8 cellular contexts compared by ENCODE assay signal in genomic region chr17:75872434-75873351, GRCh38. TPM values are rescaled to one million over a fixed set of nuclear protein-coding genes. Genes with fewer than 3 reads are reported as not detected.
DNase-seq lines count a peak whose midpoint lies in the region; ATAC-seq and TF ChIP-seq lines count a peak whose summit lies in the region.

No MANE protein-coding gene starts in this region.

- intact Hi-C loops in CD8-positive, alpha-beta T cell (cut with DNase I, micrococcal nuclease) = no loop called here
- intact Hi-C loops in Right ventricle myocardium inferior (cut with DNase I) (loop anchor here (1.0 kb wide), 1 partner anchor 17 kb away; the partner anchor contains the start of gene WBP2), sigmoid colon (cut with DNase I) (no loop called here)

- no peaks in the 10 kb centered on the region for H3K9me3 Mint-ChIP-seq in CD8-positive, alpha-beta T cell
- H3K9me3 Mint-ChIP-seq in activated naive CD4-positive, alpha-beta T cell treated with anti-CD3 and anti-CD28 coated beads, Interleukin-2, amount 10 ng/mL, durations not matched to agents 7 days and 5 days = no peaks in the 10 kb centered on the region

- no peak for TF ChIP-seq CTCF in CD8-positive, alpha-beta T cell (IDR thresholded peaks at IDR 0.05)
- TF ChIP-seq CTCF in sigmoid colon (IDR thresholded peaks at IDR 0.05) = no peak

- WGBS in sigmoid colon, 2 donors = 33 to 48% methylated on average over 13 of the region's 13 CpGs

- no peaks in the 10 kb centered on the region for H3K36me3 ChIP-seq in CD8-positive, alpha-beta T cell (ENCODE audit: insufficient read depth, low read length)
- peaks cover 0 to 19% (median 12%) of the 10 kb centered on the region in 4 donors for H3K36me3 ChIP-seq in sigmoid colon

- peak overlapping the region; percentile 84 for H3K27ac Mint-ChIP-seq in CD8-positive, alpha-beta T cell
- H3K27ac Mint-ChIP-seq in activated naive CD4-positive, alpha-beta T cell treated with anti-CD3 and anti-CD28 coated beads, Interleukin-2, amount 10 ng/mL, durations not matched to agents 7 days and 5 days = peak overlapping the region; percentile 97

- CTCF ChIA-PET in CD8-positive, alpha-beta T cell (lab: Charles Lee) = interaction anchor here (1.1 to 2.6 kb wide), 3 partner anchors 12 to 27 kb away, joined by 3 to 13 read pairs (median 13); partner anchors contain the start of gene WBP2
- CTCF ChIA-PET in activated naive CD4-positive, alpha-beta T cell treated with anti-CD3 and anti-CD28 coated beads, Interleukin-2, amount 10 ng/mL, durations not matched to agents 7 days and 5 days (lab: Charles Lee) = interaction anchor here (0.6 to 4.8 kb wide), 6 partner anchors 11 to 262 kb away, joined by 3 to 31 read pairs (median 4); partner anchors contain the start of gene TRIM65

- DNase-seq in CD8-positive, alpha-beta T cell = peak; percentile 41 to 77 (median 57)
- peak; percentile 29 for DNase-seq in NCI-H146 (lab: John Stamatoyannopoulos, UW)
- DNase-seq in activated naive CD4-positive, alpha-beta T cell treated with anti-CD3 and anti-CD28 coated beads, Interleukin-2, amount 10 ng/mL, durations not matched to agents 7 days and 5 days = peak; percentile 89
- peak; percentile 88 for DNase-seq in Right ventricle myocardium inferior (ENCODE audit: missing footprints)
- peak; percentile 95 for DNase-seq in sigmoid colon
- DNase-seq in GDM1 (lab: John Stamatoyannopoulos, UW) = no peak

- H3K27me3 Mint-ChIP-seq in CD8-positive, alpha-beta T cell (ENCODE audit: low read depth) = no peaks in the 10 kb centered on the region
- peaks cover 4% of the 10 kb centered on the region for H3K27me3 Mint-ChIP-seq in activated naive CD4-positive, alpha-beta T cell treated with anti-CD3 and anti-CD28 coated beads, Interleukin-2, amount 10 ng/mL, durations not matched to agents 7 days and 5 days

- POLR2A ChIA-PET in CD8-positive, alpha-beta T cell (lab: Charles Lee) = interaction anchor here (0.9 to 3.2 kb wide), 4 partner anchors 10 to 96 kb away, joined by 3 to 21 read pairs (median 4); partner anchors contain the start of genes UNC13D and WBP2

- peaks cover 35% of the 10 kb centered on the region for H3K4me1 Mint-ChIP-seq in CD8-positive, alpha-beta T cell (ENCODE audit: low read depth)
- H3K4me1 Mint-ChIP-seq in activated naive CD4-positive, alpha-beta T cell treated with anti-CD3 and anti-CD28 coated beads, Interleukin-2, amount 10 ng/mL, durations not matched to agents 7 days and 5 days = peaks cover 50% of the 10 kb centered on the region

- peak overlapping the region; percentile 64 for H3K27ac ChIP-seq in CD8-positive, alpha-beta T cell (ENCODE audit: low read depth, low read length)
- H3K27ac ChIP-seq in sigmoid colon = peak overlapping the region; percentile 95 to 98 (median 97)

- peaks cover 37% of the 10 kb centered on the region for H3K4me1 ChIP-seq in CD8-positive, alpha-beta T cell (ENCODE audit: insufficient read depth, low read length)
- peaks cover 5 to 89% (median 82%) of the 10 kb centered on the region in 4 donors for H3K4me1 ChIP-seq in sigmoid colon

- peak overlapping the region; percentile 22 for H3K4me3 Mint-ChIP-seq in CD8-positive, alpha-beta T cell
- peak overlapping the region; percentile 28 for H3K4me3 Mint-ChIP-seq in activated naive CD4-positive, alpha-beta T cell treated with anti-CD3 and anti-CD28 coated beads, Interleukin-2, amount 10 ng/mL, durations not matched to agents 7 days and 5 days

- H3K36me3 Mint-ChIP-seq in CD8-positive, alpha-beta T cell = no peaks in the 10 kb centered on the region
- peaks cover 16% of the 10 kb centered on the region for H3K36me3 Mint-ChIP-seq in activated naive CD4-positive, alpha-beta T cell treated with anti-CD3 and anti-CD28 coated beads, Interleukin-2, amount 10 ng/mL, durations not matched to agents 7 days and 5 days

- peak in 2 of 4 donors; percentile 39 to 54 for TF ChIP-seq EP300 in sigmoid colon (IDR thresholded peaks at IDR 0.05)

- TF ChIP-seq POLR2A in sigmoid colon (IDR thresholded peaks at IDR 0.05) = peak in 1 of 2 donors; percentile 43

- no peaks in the 10 kb centered on the region for H3K27me3 ChIP-seq in CD8-positive, alpha-beta T cell (ENCODE audit: insufficient read depth, low read length)
- H3K27me3 ChIP-seq in sigmoid colon = no peaks in the 10 kb centered on the region

- no peak overlapping the region for H3K4me3 ChIP-seq in CD8-positive, alpha-beta T cell (ENCODE audit: low read depth, low read length)
- peak overlapping the region in 1 of 4 donors; percentile 0 for H3K4me3 ChIP-seq in sigmoid colon

- no peaks in the 10 kb centered on the region for H3K9me3 ChIP-seq in CD8-positive, alpha-beta T cell (ENCODE audit: low read length)
- no peaks in the 10 kb centered on the region for H3K9me3 ChIP-seq in sigmoid colon

- ATAC-seq in CD8-positive, alpha-beta T cell = peak; percentile 37
- ATAC-seq in Right ventricle myocardium inferior (peak; percentile 62), HG02870 (IDR thresholded peaks at IDR 0.05; ENCODE audit: unreplicated experiment) (no peak), GM21360 (IDR thresholded peaks at IDR 0.05; ENCODE audit: unreplicated experiment) (no peak)

RNA-seq across cellular contexts. Expression of gene TRIM47, which starts 5.7 kb away (rescaled TPM):
- 1 to 10 TPM; 1.6 to 1.7 TPM for total RNA-seq in CD8-positive, alpha-beta T cell
- total RNA-seq in Right ventricle myocardium inferior (39.4 TPM), sigmoid colon (10 to 100 TPM; 27.8 to 40.9 (median 37.2) TPM)
- polyA plus RNA-seq in sigmoid colon = 10 to 100 TPM; 28.7 to 41.0 (median 39.0) TPM

RNA-seq across cellular contexts. Expression of gene WBP2, which starts 17.6 kb away (rescaled TPM):
- total RNA-seq in CD8-positive, alpha-beta T cell = 10 to 100 TPM; 69.1 to 80.2 TPM
- total RNA-seq in Right ventricle myocardium inferior (151 TPM), sigmoid colon (10 to 100 TPM; 44.2 to 73.1 (median 56.9) TPM)
- polyA plus RNA-seq in sigmoid colon = 100 to 1,000 TPM in 1 of 3 donors, 10 to 100 TPM in 2; 87.1 to 110 (median 91.3) TPM

RNA-seq across cellular contexts. Expression of gene TRIM65, which starts 24.1 kb away (rescaled TPM):
- 10 to 100 TPM; 13.6 to 15.1 TPM for total RNA-seq in CD8-positive, alpha-beta T cell
- total RNA-seq in Right ventricle myocardium inferior (11.3 TPM), sigmoid colon (10 to 100 TPM; 22.4 to 27.5 (median 25.1) TPM)
- polyA plus RNA-seq in sigmoid colon = 10 to 100 TPM in 2 of 3 donors, 1 to 10 TPM in 1; 7.2 to 19.1 (median 10.2) TPM

RNA-seq across cellular contexts. Expression of gene UNC13D, which starts 28.5 kb away (rescaled TPM):
- total RNA-seq in CD8-positive, alpha-beta T cell = 100 to 1,000 TPM; 123 to 124 TPM
- total RNA-seq in Right ventricle myocardium inferior (10.7 TPM), sigmoid colon (10 to 100 TPM in 2 of 4 donors, 1 to 10 TPM in 2; 4.3 to 11.4 (median 9.6) TPM)
- polyA plus RNA-seq in sigmoid colon = 10 to 100 TPM in 2 of 3 donors, 1 to 10 TPM in 1; 6.0 to 61.9 (median 17.1) TPM

RNA-seq across cellular contexts. Expression of gene MRPL38, which starts 32.0 kb away (rescaled TPM):
- total RNA-seq in CD8-positive, alpha-beta T cell = 100 to 1,000 TPM; 171 to 181 TPM
- 115 TPM for total RNA-seq in Right ventricle myocardium inferior
- total RNA-seq in sigmoid colon = 10 to 100 TPM; 32.8 to 50.6 (median 41.8) TPM
- polyA plus RNA-seq in sigmoid colon = 10 to 100 TPM; 55.9 to 71.5 (median 57.1) TPM

Comparison
In these comparisons a context has a peak if more than half of its experiments do, and no peak if none do; other contexts are left out.
1. ATAC-seq: peak in CD8-positive, alpha-beta T cell (single experiment) and Right ventricle myocardium inferior (single experiment); none in HG02870 (single experiment) and GM21360 (single experiment).
2. RNA of gene TRIM47, which starts 5.7 kb away (total RNA-seq): 27.8 to 40.9 TPM in sigmoid colon and 39.4 TPM in Right ventricle myocardium inferior (single experiment); 1.6 to 1.7 TPM in CD8-positive, alpha-beta T cell; every median in the first group is over 10 times any median in the second.